Comparison of ENCODE assay signal across 5 cellular contexts in the genomic region with DNA sequence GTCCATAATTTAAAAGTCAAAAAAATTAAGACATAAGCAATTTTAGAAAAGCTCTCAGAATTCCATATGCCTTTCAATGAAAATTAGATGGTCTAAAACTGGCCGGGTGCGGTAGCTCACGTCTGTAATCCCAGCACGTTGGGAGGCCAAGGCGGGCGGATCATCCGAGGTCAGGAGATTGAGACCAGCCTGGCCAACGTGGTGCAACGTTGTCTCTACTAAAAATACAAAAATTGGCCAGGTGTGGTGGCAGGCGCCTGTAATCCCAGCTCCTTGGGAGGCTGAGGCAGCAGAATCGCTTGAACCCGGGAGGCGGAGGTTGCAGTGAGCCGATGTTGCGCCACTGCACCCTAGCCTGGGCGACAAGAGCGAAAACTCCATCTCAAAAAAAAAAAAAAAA.
A peak's percentile ranks its signal among the peaks of the same experiment; 100 is the strongest.
DNase-seq lines count a peak whose midpoint lies in the region; TF ChIP-seq lines count a peak whose summit lies in the region.
"Not testable (repeated sequence)": the region's sequence is repeated elsewhere in the genome, so short reads cannot be mapped to it uniquely, and the experiment has no call there.

No MANE protein-coding gene starts in this region.

- not testable (repeated sequence) for H4K5ac ChIP-seq in H9 (ENCODE audit: insufficient read length, low read depth, low read length)

- H3K14ac ChIP-seq in H9 (ENCODE audit: insufficient read depth, low read length); trophoblast cell (ENCODE audit: low read length): not testable (repeated sequence)

- not testable (repeated sequence) for H3K4me1 ChIP-seq in H9 (ENCODE audit: insufficient read depth, low read length); trophoblast cell (ENCODE audit: control insufficient read depth in 1 of 2, insufficient read depth in 2 of 2, low read length in 2 of 2)

- not testable (repeated sequence) for H3K27me3 Mint-ChIP-seq in H9 (ENCODE audit: low read depth); mesothelial cell of epicardium (ENCODE audit: low read depth)
- peaks cover 17% of the 10 kb centered on the region for H3K27me3 Mint-ChIP-seq in nephron progenitor cell (ENCODE audit: low read depth, poor library complexity)

- not testable (repeated sequence) for DNase-seq in H9; mesothelial cell of epicardium (ENCODE audit: low spot score in 2 of 2, unreplicated experiment in 2 of 2); nephron progenitor cell; trophoblast cell
- DNase-seq in WERI-Rb-1, result peak; percentile 31

- H3K23ac ChIP-seq in H9 (ENCODE audit: insufficient read length, low read depth, low read length); trophoblast cell (ENCODE audit: low read length): not testable (repeated sequence)

- not testable (repeated sequence) for H2BK20ac ChIP-seq in H9 (ENCODE audit: low read depth, low read length, poor library complexity, severe bottlenecking)

- not testable (repeated sequence) for H3K27me3 ChIP-seq in H9 (ENCODE audit: insufficient read depth, low read length); WERI-Rb-1 (ENCODE audit: insufficient read depth, low read depth, severe bottlenecking); trophoblast cell (ENCODE audit: insufficient read depth, low read length)

- H3K4me2 ChIP-seq in H9 (ENCODE audit: insufficient read depth, insufficient read length, low read length); trophoblast cell (ENCODE audit: low read length): not testable (repeated sequence)

- H3K23me2 ChIP-seq in H9 (ENCODE audit: insufficient read length, low read depth, low read length, poor library complexity, severe bottlenecking), result not testable (repeated sequence)

- not testable (repeated sequence) for H4K91ac ChIP-seq in H9 (ENCODE audit: insufficient read length, low read depth, low read length)
- H4K91ac ChIP-seq in trophoblast cell (ENCODE audit: low read depth, low read length), result peak overlapping the region; percentile 28

- not testable (repeated sequence) for H4K20me1 ChIP-seq in H9 (ENCODE audit: control insufficient read depth, insufficient read depth, insufficient read length)

- H3K36me3 Mint-ChIP-seq in H9 (ENCODE audit: insufficient read depth in 1 of 3, low read depth in 3 of 3); mesothelial cell of epicardium; nephron progenitor cell (ENCODE audit: low read depth): not testable (repeated sequence)

- not testable (repeated sequence) for H4K8ac ChIP-seq in H9 (replicated peaks; ENCODE audit: insufficient read length, low read depth, low read length); trophoblast cell (ENCODE audit: low read depth, low read length)

- H3K9me3 Mint-ChIP-seq in H9, mesothelial cell of epicardium, nephron progenitor cell: not testable (repeated sequence)

- H3K4me3 Mint-ChIP-seq in H9, result peak overlapping the region; percentile 5 to 81; a peak in 3 of 5 replicates
- peak overlapping the region; percentile 72 for H3K4me3 Mint-ChIP-seq in mesothelial cell of epicardium
- H3K4me3 Mint-ChIP-seq in nephron progenitor cell, result peak overlapping the region; percentile 82

- H2BK12ac ChIP-seq in H9 (ENCODE audit: insufficient read length, low read depth, low read length), result not testable (repeated sequence)
- peak overlapping the region; percentile 30 for H2BK12ac ChIP-seq in trophoblast cell (ENCODE audit: low read length)

- H3K18ac ChIP-seq in H9 (ENCODE audit: insufficient read length, low read depth, low read length), result not testable (repeated sequence)
- H3K18ac ChIP-seq in trophoblast cell (ENCODE audit: low read length), result peak overlapping the region; percentile 68

- H2BK5ac ChIP-seq in H9 (ENCODE audit: insufficient read length, low read length); trophoblast cell (ENCODE audit: low read depth, low read length, poor library complexity): not testable (repeated sequence)

- H3K4me1 Mint-ChIP-seq in H9 (peaks cover 19 to 20% of the 10 kb centered on the region in 2 experiments), mesothelial cell of epicardium (peaks cover 44% of the 10 kb centered on the region), nephron progenitor cell (peaks cover 34% of the 10 kb centered on the region)

- H3K79me1 ChIP-seq in H9 (ENCODE audit: insufficient read depth, low read depth, low read length, poor library complexity, severe bottlenecking); trophoblast cell (ENCODE audit: low read length): not testable (repeated sequence)

- H3K9ac ChIP-seq in H9 (ENCODE audit: extremely low read depth, insufficient read length, low read length); trophoblast cell (ENCODE audit: low read length): not testable (repeated sequence)

- H2AFZ ChIP-seq in H9 (ENCODE audit: low read length); trophoblast cell (ENCODE audit: insufficient read depth, low read length, poor library complexity): not testable (repeated sequence)

- H4K12ac ChIP-seq in trophoblast cell (ENCODE audit: low read depth, low read length), result not testable (repeated sequence)

- H3K56ac ChIP-seq in H9 (ENCODE audit: insufficient read length, low read depth, low read length), result not testable (repeated sequence)

- H3K27ac Mint-ChIP-seq in H9 (peak overlapping the region in 2 of 3 experiments; percentile 8 to 90; a peak in 2 of 7 replicates), mesothelial cell of epicardium (peak overlapping the region; percentile 67)
- not testable (repeated sequence) for H3K27ac Mint-ChIP-seq in nephron progenitor cell

- H3K4me3 ChIP-seq in WERI-Rb-1 (ENCODE audit: low read depth, low read length); trophoblast cell (ENCODE audit: low read depth, low read length): not testable (repeated sequence)

- H2BK15ac ChIP-seq in H9 (ENCODE audit: low read depth, low read length), result not testable (repeated sequence)

- TF ChIP-seq CTCF in H9 (conservative IDR thresholded peaks at IDR 0.05); WERI-Rb-1 (IDR thresholded peaks at IDR 0.05; ENCODE audit: low read depth, low read length); mesothelial cell of epicardium (IDR thresholded peaks at IDR 0.05; ENCODE audit: unreplicated experiment); nephron progenitor cell (IDR thresholded peaks at IDR 0.05): not testable (repeated sequence)

- not testable (repeated sequence) for H3K27ac ChIP-seq in H9 (ENCODE audit: insufficient read length, low read depth, low read length); WERI-Rb-1
- peak overlapping the region; percentile 6 for H3K27ac ChIP-seq in trophoblast cell (ENCODE audit: low read depth, low read length)

- H2AK5ac ChIP-seq in H9 (ENCODE audit: insufficient read length, low read length); trophoblast cell (ENCODE audit: low read length): not testable (repeated sequence)

- not testable (repeated sequence) for H3K4ac ChIP-seq in H9 (ENCODE audit: low read depth, low read length); trophoblast cell (ENCODE audit: low read depth, low read length)

- WGBS in H9 (ENCODE audit: extremely low coverage, insufficient read length, low lambda C conversion rate), result no CpG with 5 or more reads among the region's 17 CpGs
- WGBS in trophoblast cell (ENCODE audit: extremely low coverage, insufficient coverage, insufficient read length), result no CpG with 5 or more reads among the region's 17 CpGs

- not testable (repeated sequence) for H3T11ph ChIP-seq in H9 (ENCODE audit: low read length)

- not testable (repeated sequence) for H2BK120ac ChIP-seq in H9 (ENCODE audit: low read depth, low read length, poor library complexity, severe bottlenecking); trophoblast cell (ENCODE audit: insufficient read depth, low read length, poor library complexity)

- not testable (repeated sequence) for H3K9me3 ChIP-seq in H9 (ENCODE audit: control insufficient read depth, low read depth, low read length); WERI-Rb-1 (ENCODE audit: severe bottlenecking); trophoblast cell (ENCODE audit: insufficient read depth, low read depth, low read length)

- H3K36me3 ChIP-seq in WERI-Rb-1; trophoblast cell (ENCODE audit: control insufficient read depth in 1 of 2, insufficient read depth in 2 of 2, low read length in 2 of 2): not testable (repeated sequence)

- not testable (repeated sequence) for H3K79me2 ChIP-seq in H9 (ENCODE audit: insufficient read depth, low read length); trophoblast cell (ENCODE audit: control insufficient read depth, insufficient read depth, low read length, poor library complexity)
